ENCODE assay signal across 23 cellular contexts in genomic region chr4:113358784-113359183, GRCh38.
DNase-seq lines count a peak whose midpoint lies in the region; ATAC-seq and TF ChIP-seq lines count a peak whose summit lies in the region.
"Had no signal": no experiment of that assay in that cellular context is flagged by ENCODE, and none has a peak within 500 bp of the region (broad histone marks: within the 10 kb centered on the region; RNA-seq: fewer than 3 reads in every experiment).

No MANE protein-coding gene starts in this region.

- no peak overlapping the region for H2BK120ac ChIP-seq in neuronal stem cell (ENCODE audit: low read depth, low read length)
- H2BK120ac ChIP-seq in mesenchymal stem cell (ENCODE audit: low read depth, low read length) = no peak overlapping the region

- TF ChIP-seq CTCF in DOHH2 (IDR thresholded peaks at IDR 0.05; ENCODE audit: low read depth, low read length, poor library complexity, severe bottlenecking) (peak; percentile 47), PC-3 (conservative IDR thresholded peaks at IDR 0.05; ENCODE audit: low read depth, low read length) (peak; percentile 55), epithelial cell of proximal tubule (conservative IDR thresholded peaks at IDR 0.05; ENCODE audit: low read depth, low read length) (peak; percentile 8), GM20000 (IDR thresholded peaks at IDR 0.05; ENCODE audit: extremely low read depth, missing control alignments) (no peak)

- H3K4ac ChIP-seq in neuronal stem cell (ENCODE audit: low read length) (no peak overlapping the region), mesenchymal stem cell (ENCODE audit: low read depth in 1 of 2, low read length in 2 of 2) (no peak overlapping the region)

- no peaks in the 10 kb centered on the region for H3F3A ChIP-seq in DOHH2 (ENCODE audit: control insufficient read depth, insufficient read depth)
- no peaks in the 10 kb centered on the region for H3F3A ChIP-seq in PC-3 (ENCODE audit: low read length, unreplicated experiment)

- H2AK5ac ChIP-seq in neuronal stem cell (ENCODE audit: low read depth, low read length) = no peak overlapping the region
- H2AK5ac ChIP-seq in mesenchymal stem cell (ENCODE audit: low read length, severe bottlenecking) = no peak overlapping the region

- H2BK5ac ChIP-seq in neuronal stem cell (ENCODE audit: low read length) (no peak overlapping the region), mesenchymal stem cell (ENCODE audit: low read depth, low read length, poor library complexity, severe bottlenecking) (no peak overlapping the region)

- no peaks in the 10 kb centered on the region for H4K20me1 ChIP-seq in DOHH2 (ENCODE audit: control insufficient read depth, insufficient read depth, low read depth, low read length)
- H4K20me1 ChIP-seq in PC-3 (ENCODE audit: low read length) = no peaks in the 10 kb centered on the region

- H3K79me2 ChIP-seq in DOHH2 (ENCODE audit: control insufficient read depth, low read length) = no peaks in the 10 kb centered on the region
- no peaks in the 10 kb centered on the region for H3K79me2 ChIP-seq in PC-3 (ENCODE audit: low read length)

- H3K9ac ChIP-seq in PC-3 (ENCODE audit: low read length) = no peak overlapping the region
- no peak overlapping the region for H3K9ac ChIP-seq in neuronal stem cell (ENCODE audit: low read depth, low read length, poor library complexity)
- no peak overlapping the region for H3K9ac ChIP-seq in mesenchymal stem cell (ENCODE audit: low read length)

- H3K18ac ChIP-seq in neuronal stem cell (ENCODE audit: low read length) = no peak overlapping the region
- no peak overlapping the region for H3K18ac ChIP-seq in mesenchymal stem cell (ENCODE audit: low read depth in 1 of 2, low read length in 2 of 2)

- no peaks in the 10 kb centered on the region for H3K9me2 ChIP-seq in DOHH2 (replicated peaks; ENCODE audit: control insufficient read depth, low read length)
- no peaks in the 10 kb centered on the region for H3K9me2 ChIP-seq in PC-3 (replicated peaks; ENCODE audit: low read length)

- POLR2A ChIA-PET in PC-3 (lab: Charles Lee; ENCODE audit: unreplicated experiment) = no interaction called here

- H3K14ac ChIP-seq in neuronal stem cell (ENCODE audit: low read length) (no peak overlapping the region), mesenchymal stem cell (ENCODE audit: low read length in 2 of 2) (no peak overlapping the region)

- H3K4me3 ChIP-seq in DOHH2 (ENCODE audit: low read length) (no peak overlapping the region), PC-3 (ENCODE audit: low read length) (no peak overlapping the region), epithelial cell of proximal tubule (ENCODE audit: low read depth, low read length) (no peak overlapping the region), neuronal stem cell (ENCODE audit: low read length in 2 of 2) (no peak overlapping the region), mesenchymal stem cell (ENCODE audit: insufficient read depth in 1 of 2, low read depth in 1 of 2, low read length in 2 of 2) (no peak overlapping the region)
- H3K4me3 ChIP-seq: prostate gland had no signal

- H3K36me3 ChIP-seq in DOHH2 (ENCODE audit: control insufficient read depth, low read length) (no peaks in the 10 kb centered on the region), PC-3 (ENCODE audit: low read depth, low read length) (no peaks in the 10 kb centered on the region), neuronal stem cell (replicated peaks in 1 of 2; ENCODE audit: control insufficient read depth in 2 of 2, insufficient read depth in 2 of 2, low read length in 2 of 2) (peaks cover 0 to 9% of the 10 kb centered on the region in 2 donors), mesenchymal stem cell (ENCODE audit: control insufficient read depth in 1 of 2, insufficient read depth in 2 of 2, low read depth in 1 of 2, low read length in 2 of 2) (peaks cover 4 to 64% of the 10 kb centered on the region in 2 experiments)
- H3K36me3 ChIP-seq: prostate gland had no signal

- no peak overlapping the region for H3K4me2 ChIP-seq in DOHH2 (ENCODE audit: low read length)
- no peak overlapping the region for H3K4me2 ChIP-seq in PC-3 (ENCODE audit: low read length)
- H3K4me2 ChIP-seq in neuronal stem cell (ENCODE audit: insufficient read depth, low read length, poor library complexity, severe bottlenecking) = no peak overlapping the region
- H3K4me2 ChIP-seq in mesenchymal stem cell (ENCODE audit: low read length, poor library complexity, severe bottlenecking) = no peak overlapping the region

- no peak overlapping the region for H4K91ac ChIP-seq in neuronal stem cell (ENCODE audit: low read depth, low read length, poor library complexity)
- no peak overlapping the region for H4K91ac ChIP-seq in mesenchymal stem cell (ENCODE audit: low read length)

- H3K4me1 ChIP-seq in DOHH2 (ENCODE audit: control insufficient read depth, low read length) = 0 out of 2 replicates have a peak, but pooled peaks cover 5% of the 10 kb centered on the region
- H3K4me1 ChIP-seq in PC-3 (ENCODE audit: insufficient read depth, low read length) = peaks cover 18% of the 10 kb centered on the region
- no peaks in the 10 kb centered on the region for H3K4me1 ChIP-seq in neuronal stem cell (ENCODE audit: control insufficient read depth in 2 of 2, insufficient read depth in 1 of 2, low read depth in 1 of 2, low read length in 2 of 2)
- peaks cover 6% of the 10 kb centered on the region for H3K4me1 ChIP-seq in mesenchymal stem cell (ENCODE audit: control insufficient read depth, insufficient read depth, low read depth, low read length)
- H3K4me1 ChIP-seq: prostate gland had no signal

- no peak for ATAC-seq in PC-3
- ATAC-seq: natural killer cell had no signal

- H2AFZ ChIP-seq in PC-3 (ENCODE audit: low read length) (no peak overlapping the region), neuronal stem cell (ENCODE audit: low read length) (no peak overlapping the region), mesenchymal stem cell (ENCODE audit: low read depth, low read length) (no peak overlapping the region)

- no CpG with 5 or more reads among the region's 5 CpGs for WGBS in neuronal stem cell (ENCODE audit: extremely low coverage in 2 of 2, insufficient read length in 2 of 2, insufficient replicate concordance in 1 of 2), 2 donors
- WGBS in mesenchymal stem cell = 92% methylated on average over 5 of the region's 5 CpGs

- H3K9me3 ChIP-seq in DOHH2 (ENCODE audit: control insufficient read depth, insufficient read depth, low read length) (no peaks in the 10 kb centered on the region), PC-3 (ENCODE audit: low read length) (no peaks in the 10 kb centered on the region), neuronal stem cell (replicated peaks in 1 of 2; ENCODE audit: control insufficient read depth in 2 of 2, insufficient read depth in 1 of 2, low read depth in 1 of 2, low read length in 2 of 2) (no peaks in the 10 kb centered on the region), mesenchymal stem cell (ENCODE audit: control insufficient read depth, low read length) (peaks cover 20% of the 10 kb centered on the region)
- H3K9me3 ChIP-seq: prostate gland had no signal

- BruUV-seq in PC-3 (replicated peaks; lab: Mats Ljungman, UMichigan) = no TSS peak

- H4K8ac ChIP-seq in neuronal stem cell (ENCODE audit: low read depth, low read length) (no peak overlapping the region), mesenchymal stem cell (ENCODE audit: low read length) (no peak overlapping the region)

- no peak overlapping the region for H2BK12ac ChIP-seq in neuronal stem cell (ENCODE audit: low read length)
- no peak overlapping the region for H2BK12ac ChIP-seq in mesenchymal stem cell (ENCODE audit: low read length in 2 of 2)

- H3K23ac ChIP-seq in neuronal stem cell (ENCODE audit: low read depth, low read length, poor library complexity) (no peak overlapping the region), mesenchymal stem cell (ENCODE audit: low read length in 2 of 2) (no peak overlapping the region)

- intact Hi-C loops in PC-3 (cut with micrococcal nuclease) = no loop called here

- DNase-seq in HT-29 (ENCODE audit: low spot score) = peak; percentile 43
- peak; percentile 35 for DNase-seq in PC-3
- no peak for DNase-seq in epithelial cell of proximal tubule (ENCODE audit: low read depth)
- DNase-seq in ecto neural progenitor cell (ENCODE audit: low spot score) = no peak
- DNase-seq in neuronal stem cell (ENCODE audit: low spot score) = no peak
- no peak for DNase-seq in mesenchymal stem cell
- DNase-seq in GM20000 (ENCODE audit: low spot score) = no peak
- DNase-seq: activated CD4-positive, alpha-beta T cell treated with anti-CD3 and anti-CD28 coated beads, Interleukin-2, amount 50 U/mL, for 1 hour; activated CD8-positive, alpha-beta memory T cell treated with anti-CD3 and anti-CD28 coated beads, Interleukin-2, amount 50 U/mL, for 48 hours; activated gamma-delta T cell; amygdala; CD4-positive, alpha-beta memory T cell; cerebellar nuclear complex; hypothalamus; kidney glomerular epithelial cell; natural killer cell; NCI-H1105; NCI-H748 treated with DMSO at 0.1 percent for 48 hours; Right ventricle myocardium superior; small intestine; stimulated activated CD4-positive, alpha-beta T cell treated with anti-CD3 and anti-CD28 coated beads, Interleukin-4, amount 100 ng/mL, for 24 hours had no signal

- H3K27me3 ChIP-seq in DOHH2 (ENCODE audit: control insufficient read depth, low read length) = peaks cover 10% of the 10 kb centered on the region
- H3K27me3 ChIP-seq in PC-3 (ENCODE audit: low read length) = no peaks in the 10 kb centered on the region
- H3K27me3 ChIP-seq in neuronal stem cell (ENCODE audit: control insufficient read depth in 3 of 3, insufficient read depth in 3 of 3, low read depth in 1 of 3, low read length in 3 of 3) = no peaks in the 10 kb centered on the region
- H3K27me3 ChIP-seq in mesenchymal stem cell (ENCODE audit: control insufficient read depth in 1 of 2, insufficient read depth in 1 of 2, low read length in 2 of 2) = no peaks in the 10 kb centered on the region

- CTCF ChIA-PET in PC-3 (lab: Charles Lee) = no interaction called here

- H3K27ac ChIP-seq in DOHH2 (ENCODE audit: low read depth, low read length) (no peak overlapping the region), PC-3 (ENCODE audit: low read length) (no peak overlapping the region), neuronal stem cell (replicated peaks; ENCODE audit: low read length) (no peak overlapping the region), mesenchymal stem cell (ENCODE audit: low read length, poor library complexity, severe bottlenecking) (no peak overlapping the region)
- H3K27ac ChIP-seq: prostate gland had no signal

- H2BK15ac ChIP-seq in neuronal stem cell (ENCODE audit: low read length) = no peak overlapping the region
- H2BK15ac ChIP-seq in mesenchymal stem cell (ENCODE audit: low read depth, poor library complexity, severe bottlenecking) = no peak overlapping the region

- no peaks in the 10 kb centered on the region for H3K79me1 ChIP-seq in neuronal stem cell (ENCODE audit: low read depth, low read length)
- H3K79me1 ChIP-seq in mesenchymal stem cell (replicated peaks; ENCODE audit: low read length, poor library complexity, severe bottlenecking) = no peaks in the 10 kb centered on the region

Comparison
In these comparisons a context has a peak if more than half of its experiments do, and no peak if none do; other contexts are left out.
1. DNase-seq: peak in HT-29 (single experiment) and PC-3 (single experiment); none in epithelial cell of proximal tubule (single experiment), ecto neural progenitor cell (single experiment), neuronal stem cell (single experiment), mesenchymal stem cell (single experiment) and GM20000 (single experiment).